23 cellular contexts compared by ENCODE assay signal in genomic region chr2:62540786-62541168, GRCh38. TPM values are rescaled to one million over a fixed set of nuclear protein-coding genes. Genes with fewer than 3 reads are reported as not detected.
DNase-seq lines count a peak whose midpoint lies in the region; ATAC-seq, FAIRE-seq and TF ChIP-seq lines count a peak whose summit lies in the region.
"Had no signal": no experiment of that assay in that cellular context is flagged by ENCODE, and none has a peak within 500 bp of the region (broad histone marks: within the 10 kb centered on the region; RNA-seq: fewer than 3 reads in every experiment).

No MANE protein-coding gene starts in this region.

- ATAC-seq in A549 (no peak), left lobe of liver (peak; percentile 5), GM19463 (IDR thresholded peaks at IDR 0.05; ENCODE audit: unreplicated experiment) (no peak)
- ATAC-seq: K562 had no signal

- H3K4me3 Mint-ChIP-seq in nephron = no peak overlapping the region
- H3K4me3 Mint-ChIP-seq: CD4-positive, CD25-positive, alpha-beta regulatory T cell; CD8-positive, alpha-beta memory T cell had no signal

- H3K4me1 ChIP-seq in A549 = peaks cover 26% of the 10 kb centered on the region
- H3K4me1 ChIP-seq: BE2C had no signal

- H3K4me2 ChIP-seq in A549 = peak overlapping the region; percentile 61

- H3K4me3 ChIP-seq in A549 = no peak overlapping the region
- H3K4me3 ChIP-seq: GM23248, HAP-1, K562 had no signal

- no peak for TF ChIP-seq EP300 in A549 (IDR thresholded peaks at IDR 0.05)

- DNase-seq in A549 (ENCODE audit: low read depth in 1 of 2, low spot score in 1 of 2) = no peak
- no peak for DNase-seq in left lobe of liver (ENCODE audit: low spot score)
- DNase-seq in AG08395 (ENCODE audit: low spot score) = no peak
- DNase-seq in globus pallidus (ENCODE audit: low spot score) = no peak
- DNase-seq in Kasumi-1 (lab: John Stamatoyannopoulos, UW) = no peak
- DNase-seq: 8988T; BE2C; C1 segment of cervical spinal cord; CD4-positive, CD25-positive, alpha-beta regulatory T cell; CD8-positive, alpha-beta memory T cell; COR-L47; DMS153; DMS79; GDM1; GM23248; IMR-90 had no signal

- no peak for FAIRE-seq in A549 (lab: Jason Lieb, UNC)
- FAIRE-seq: GM12892, GM18507, K562 had no signal

- no peaks in the 10 kb centered on the region for H3K27me3 Mint-ChIP-seq in nephron (ENCODE audit: low read depth)

- 76% methylated on average over 4 of the region's 4 CpGs for WGBS in A549 (ENCODE audit: missing lambda C conversion rate)

- H3K27ac ChIP-seq in A549 = peak overlapping the region; percentile 69 to 72; a peak in 5 of 6 replicates
- H3K27ac ChIP-seq in VCaP = peak overlapping the region; percentile 52; the same call in 1 of the 2 replicates
- H3K27ac ChIP-seq: GM23248 had no signal

- TF ChIP-seq CTCF in A549 (IDR thresholded peaks at IDR 0.05) (no peak), VCaP (conservative IDR thresholded peaks at IDR 0.05) (no peak), nephron (IDR thresholded peaks at IDR 0.05; ENCODE audit: unreplicated experiment in 3 of 3) (no peak)

- H3K4me1 Mint-ChIP-seq in nephron = peaks cover 13% of the 10 kb centered on the region
- H3K4me1 Mint-ChIP-seq: CD4-positive, CD25-positive, alpha-beta regulatory T cell; CD8-positive, alpha-beta memory T cell had no signal

- POLR2A ChIA-PET in A549 (lab: Yijun Ruan, JAX) = no interaction called here

- peak overlapping the region; percentile 77 to 86 (median 80) for H3K27ac Mint-ChIP-seq in nephron
- H3K27ac Mint-ChIP-seq: CD4-positive, CD25-positive, alpha-beta regulatory T cell had no signal

- H3K9me3 ChIP-seq in A549 = no peaks in the 10 kb centered on the region
- H3K9me3 ChIP-seq: BE2C, HAP-1 had no signal

- no peak for TF ChIP-seq RAD21 in A549 (conservative IDR thresholded peaks at IDR 0.05 in 1 of 2, IDR thresholded peaks at IDR 0.05 in 1 of 2)

- CTCF ChIA-PET in A549 (lab: Yijun Ruan, JAX) = interaction anchor here (0.9 to 2.8 kb wide), 2 partner anchors 17 to 84 kb away, joined by 3 to 9 read pairs; no protein-coding TSS in a partner anchor

- peaks cover 3% of the 10 kb centered on the region for H3K9me3 Mint-ChIP-seq in nephron

- H3K36me3 Mint-ChIP-seq in nephron (ENCODE audit: low read depth) = no peaks in the 10 kb centered on the region
- H3K36me3 Mint-ChIP-seq: CD4-positive, CD25-positive, alpha-beta regulatory T cell had no signal

- TF ChIP-seq POLR2A in A549 (IDR thresholded peaks at IDR 0.05; ENCODE audit: low read length) = no peak

TF ChIP-seq in A549, 52 proteins besides CTCF, POLR2A, EP300 and RAD21:
- TF ChIP-seq JUN (IDR thresholded peaks at IDR 0.05) = no peak
- TF ChIP-seq PHF8 (IDR thresholded peaks at IDR 0.05; ENCODE audit: borderline replicate concordance, low read depth) = no peak
- TF ChIP-seq BHLHE40 (IDR thresholded peaks at IDR 0.05; ENCODE audit: low read depth, low read length) = no peak
- no peak for TF ChIP-seq ATOH8 (CRISPR knock-in tag; IDR thresholded peaks at IDR 0.05; ENCODE audit: low read depth)
- no peak for TF ChIP-seq MYC (IDR thresholded peaks at IDR 0.05; ENCODE audit: borderline replicate concordance, low read length)
- TF ChIP-seq CHD4 (IDR thresholded peaks at IDR 0.05; ENCODE audit: borderline replicate concordance) = no peak
- no peak for TF ChIP-seq CBX8 (IDR thresholded peaks at IDR 0.05)
- no peak for TF ChIP-seq FOSL2 (IDR thresholded peaks at IDR 0.05)
- TF ChIP-seq FOSL2 (CRISPR knock-in tag; IDR thresholded peaks at IDR 0.05) = no peak
- no peak for TF ChIP-seq MAFK (IDR thresholded peaks at IDR 0.05; ENCODE audit: partially characterized antibody)
- TF ChIP-seq RFX5 (IDR thresholded peaks at IDR 0.05) = no peak
- TF ChIP-seq HDAC2 (IDR thresholded peaks at IDR 0.05) = no peak
- no peak for TF ChIP-seq USF2 (IDR thresholded peaks at IDR 0.05)
- TF ChIP-seq HOXB5 (CRISPR knock-in tag; IDR thresholded peaks at IDR 0.05) = no peak
- TF ChIP-seq KDM5A (IDR thresholded peaks at IDR 0.05) = no peak
- no peak for TF ChIP-seq ELK1 (IDR thresholded peaks at IDR 0.05; ENCODE audit: low read depth, low read length)

RNA-seq across cellular contexts. Expression of gene TMEM17, which starts 34.8 kb away (rescaled TPM):
- polyA plus RNA-seq in A549 (2011; rRNA removed) (7.9 and 10.2 TPM in 2 replicates), A549 (2017; fragmentation: RNase III; extraction: RNeasy Plus Mini Kit Qiagen cat#74134 plus additional on column Dnase treatment) (4.4 to 5.2 TPM (median 4.9 TPM) in 3 replicates)
- polyA plus RNA-seq in A549 (2012; cell fraction: cytosol; rRNA removed) = 2.9 and 3.0 TPM in 2 replicates
- 1.7 and 3.3 TPM in 2 replicates for polyA plus RNA-seq in A549 (2012; cell fraction: nucleus; rRNA removed)
- 1.6 and 1.8 TPM in 2 replicates for polyA minus RNA-seq in A549 (2011; rRNA and poly(A)+ RNA removed)
- 0.50 TPM for total RNA-seq in left lobe of liver
- total RNA-seq: CD4-positive, CD25-positive, alpha-beta regulatory T cell had no signal
- polyA plus RNA-seq: CD4-positive, CD25-positive, alpha-beta regulatory T cell; CD8-positive, alpha-beta memory T cell had no signal
